In genomic region chr7:139958599-139959380, GRCh38 we compare ENCODE assay signal across 18 cellular contexts.
DNase-seq lines count a peak whose midpoint lies in the region; ATAC-seq and TF ChIP-seq lines count a peak whose summit lies in the region.
"Had no signal": no experiment of that assay in that cellular context is flagged by ENCODE, and none has a peak within 500 bp of the region (broad histone marks: within the 10 kb centered on the region; RNA-seq: fewer than 3 reads in every experiment).

No MANE protein-coding gene starts in this region.

- H3K4me3 ChIP-seq in HFF-Myc (replicated peaks; ENCODE audit: low read depth, low read length) (no peak overlapping the region), uterus (no peak overlapping the region), vagina (no peak overlapping the region)
- H3K4me3 ChIP-seq: A549, SK-N-MC had no signal

- TF ChIP-seq CTCF in HFF-Myc (IDR thresholded peaks at IDR 0.05; ENCODE audit: low read depth, low read length, missing control alignments), result no peak
- no peak for TF ChIP-seq CTCF in uterus (IDR thresholded peaks at IDR 0.05)
- TF ChIP-seq CTCF in vagina (IDR thresholded peaks at IDR 0.05), result no peak

- H3K9me3 ChIP-seq in uterus (no peaks in the 10 kb centered on the region), vagina (no peaks in the 10 kb centered on the region)
- H3K9me3 ChIP-seq: A549 had no signal

- H3K4me1 ChIP-seq in uterus (no peaks in the 10 kb centered on the region), vagina (no peaks in the 10 kb centered on the region)

- no peak for ATAC-seq in GM21717 (IDR thresholded peaks at IDR 0.05; ENCODE audit: unreplicated experiment)
- ATAC-seq: A549 had no signal

- intact Hi-C loops in uterus (cut with DNase I; ENCODE audit: low total_unique reads), result no loop called here
- intact Hi-C loops in vagina (cut with DNase I), result no loop called here

- TF ChIP-seq POLR2A in uterus (IDR thresholded peaks at IDR 0.05), result no peak
- no peak for TF ChIP-seq POLR2A in vagina (IDR thresholded peaks at IDR 0.05)

- no peaks in the 10 kb centered on the region for H3K27me3 ChIP-seq in uterus
- no peaks in the 10 kb centered on the region for H3K27me3 ChIP-seq in vagina

- no peaks in the 10 kb centered on the region for H3K36me3 ChIP-seq in uterus
- no peaks in the 10 kb centered on the region for H3K36me3 ChIP-seq in vagina

- DNase-seq in HFF-Myc (ENCODE audit: extremely low read depth, low read depth), result peak; percentile 5
- peak; percentile 24 for DNase-seq in brain pericyte (ENCODE audit: low read depth, low spot score)
- peak; percentile 78 for DNase-seq in fibroblast of the conjunctiva (ENCODE audit: low read depth)
- peak; percentile 19 for DNase-seq in non-pigmented ciliary epithelial cell (ENCODE audit: low read depth)
- no peak for DNase-seq in uterus
- no peak for DNase-seq in OCI-M1 (lab: John Stamatoyannopoulos, UW)
- DNase-seq in vagina (ENCODE audit: extremely low spot score in 2 of 2), result no peak
- DNase-seq: C1 segment of cervical spinal cord, H9, NCI-H1105 treated with DMSO at 0.1 percent for 48 hours, NCI-H1694, NCI-H2081 treated with DMSO at 0.1 percent for 48 hours, NCI-H446 treated with DMSO at 0.1 percent for 48 hours, NCI-H69, SHP77 had no signal

- H3K27ac ChIP-seq in uterus, result no peak overlapping the region
- no peak overlapping the region for H3K27ac ChIP-seq in vagina
- H3K27ac ChIP-seq: A549, SK-N-MC had no signal

Comparison
In these comparisons a context has a peak if more than half of its experiments do, and no peak if none do; other contexts are left out.
1. DNase-seq: peak in HFF-Myc (single experiment), brain pericyte (single experiment), fibroblast of the conjunctiva (single experiment) and non-pigmented ciliary epithelial cell (single experiment); none in uterus (0 of 2), OCI-M1 (single experiment) and vagina (0 of 2).